13 cellular contexts compared by ENCODE assay signal in genomic region chr1:91753878-91754277, GRCh38.
DNase-seq lines count a peak whose midpoint lies in the region; ATAC-seq and TF ChIP-seq lines count a peak whose summit lies in the region.
"Had no signal": no experiment of that assay in that cellular context is flagged by ENCODE, and none has a peak within 500 bp of the region (broad histone marks: within the 10 kb centered on the region; RNA-seq: fewer than 3 reads in every experiment).

No MANE protein-coding gene starts in this region.

- peaks cover 10% of the 10 kb centered on the region for H3K79me1 ChIP-seq in mesenchymal stem cell (replicated peaks; ENCODE audit: low read length, poor library complexity, severe bottlenecking)

- H3K4me3 Mint-ChIP-seq in T-helper 17 cell (no peak overlapping the region), type B pancreatic cell (no peak overlapping the region)
- H3K4me3 Mint-ChIP-seq: IgD-negative memory B cell had no signal

- H3K14ac ChIP-seq in mesenchymal stem cell (ENCODE audit: low read length in 2 of 2), result no peak overlapping the region

- H2BK12ac ChIP-seq in mesenchymal stem cell (ENCODE audit: low read length in 2 of 2), result no peak overlapping the region

- CTCF ChIA-PET in mammary epithelial cell (lab: Charles Lee; ENCODE audit: low non-redundant PET), result no interaction called here

- no peak overlapping the region for H3K4me3 ChIP-seq in breast epithelium
- no peak overlapping the region for H3K4me3 ChIP-seq in mammary epithelial cell (replicated peaks in 1 of 3; ENCODE audit: insufficient read depth in 1 of 3, low read depth in 2 of 3, low read length in 3 of 3)
- no peak overlapping the region for H3K4me3 ChIP-seq in mesenchymal stem cell (ENCODE audit: insufficient read depth in 1 of 2, low read depth in 1 of 2, low read length in 2 of 2)
- H3K4me3 ChIP-seq: thoracic aorta had no signal

- no peak overlapping the region for H2BK15ac ChIP-seq in mesenchymal stem cell (ENCODE audit: low read depth, poor library complexity, severe bottlenecking)

- peak overlapping the region; percentile 75 to 80 for H3K27ac ChIP-seq in breast epithelium
- no peak overlapping the region for H3K27ac ChIP-seq in mammary epithelial cell (ENCODE audit: insufficient read depth, low read depth, low read length)
- no peak overlapping the region for H3K27ac ChIP-seq in mesenchymal stem cell (ENCODE audit: low read length, poor library complexity, severe bottlenecking)
- H3K27ac ChIP-seq: neutrophil, thoracic aorta had no signal

- H3K4ac ChIP-seq in mesenchymal stem cell (ENCODE audit: low read depth in 1 of 2, low read length in 2 of 2), result no peak overlapping the region

- no peak overlapping the region for H2BK5ac ChIP-seq in mesenchymal stem cell (ENCODE audit: low read depth, low read length, poor library complexity, severe bottlenecking)

- H3K27me3 Mint-ChIP-seq in T-helper 17 cell (no peaks in the 10 kb centered on the region), type B pancreatic cell (no peaks in the 10 kb centered on the region)
- H3K27me3 Mint-ChIP-seq: IgD-negative memory B cell had no signal

- no peaks in the 10 kb centered on the region for H3K27me3 ChIP-seq in breast epithelium
- peaks cover 11% of the 10 kb centered on the region for H3K27me3 ChIP-seq in mammary epithelial cell (ENCODE audit: insufficient read depth, low read length)
- H3K27me3 ChIP-seq in mesenchymal stem cell (ENCODE audit: control insufficient read depth in 1 of 2, insufficient read depth in 1 of 2, low read length in 2 of 2), result no peaks in the 10 kb centered on the region
- H3K27me3 ChIP-seq: neutrophil had no signal

- H2AK5ac ChIP-seq in mesenchymal stem cell (ENCODE audit: low read length, severe bottlenecking), result no peak overlapping the region

- H3K36me3 Mint-ChIP-seq in T-helper 17 cell (ENCODE audit: low read depth) (no peaks in the 10 kb centered on the region), type B pancreatic cell (peaks cover 7% of the 10 kb centered on the region)
- H3K36me3 Mint-ChIP-seq: IgD-negative memory B cell had no signal

- H3K27ac Mint-ChIP-seq in T-helper 17 cell, result peak overlapping the region; percentile 34
- peak overlapping the region; percentile 26 for H3K27ac Mint-ChIP-seq in type B pancreatic cell
- H3K27ac Mint-ChIP-seq: IgD-negative memory B cell had no signal

- no peak overlapping the region for H4K91ac ChIP-seq in mesenchymal stem cell (ENCODE audit: low read length)

- H2AFZ ChIP-seq in mammary epithelial cell (ENCODE audit: low read depth, low read length), result no peak overlapping the region
- no peak overlapping the region for H2AFZ ChIP-seq in mesenchymal stem cell (ENCODE audit: low read depth, low read length)

- DNase-seq in breast epithelium (ENCODE audit: low spot score in 2 of 2), result no peak
- DNase-seq in mammary epithelial cell, result no peak
- DNase-seq in T-helper 17 cell, result no peak
- DNase-seq in mesenchymal stem cell, result no peak
- no peak for DNase-seq in type B pancreatic cell (ENCODE audit: extremely low spot score, unreplicated experiment)
- DNase-seq in stimulated activated CD4-positive, alpha-beta T cell treated with anti-CD3 and anti-CD28 coated beads, Interleukin-12 subunit alpha, Interleukin-12 subunit beta, amount 100 ng/mL, for 4 hours, result no peak
- DNase-seq: DMS153, NCI-H1105 had no signal

- intact Hi-C loops in breast epithelium (cut with DNase I; ENCODE audit: low total_unique reads), result no loop called here
- intact Hi-C loops in mammary epithelial cell (cut with micrococcal nuclease), result no loop called here

- H3K9me3 ChIP-seq in breast epithelium, result no peaks in the 10 kb centered on the region
- no peaks in the 10 kb centered on the region for H3K9me3 ChIP-seq in mammary epithelial cell (replicated peaks; ENCODE audit: insufficient read depth, low read length)
- peaks cover 2% of the 10 kb centered on the region for H3K9me3 ChIP-seq in T-helper 17 cell (ENCODE audit: control insufficient read depth, low read length, poor library complexity, severe bottlenecking)
- H3K9me3 ChIP-seq in mesenchymal stem cell (ENCODE audit: control insufficient read depth, low read length), result no peaks in the 10 kb centered on the region
- H3K9me3 ChIP-seq: neutrophil, thoracic aorta had no signal

- H3K4me2 ChIP-seq in mammary epithelial cell (ENCODE audit: insufficient read depth, low read depth, low read length) (no peak overlapping the region), mesenchymal stem cell (ENCODE audit: low read length, poor library complexity, severe bottlenecking) (no peak overlapping the region)

- H3K23ac ChIP-seq in mesenchymal stem cell (ENCODE audit: low read length in 2 of 2), result no peak overlapping the region

- no peak overlapping the region for H4K8ac ChIP-seq in mesenchymal stem cell (ENCODE audit: low read length)

- no peaks in the 10 kb centered on the region for H3K79me2 ChIP-seq in mammary epithelial cell (ENCODE audit: insufficient read depth, low read length)

- H3K4me1 Mint-ChIP-seq in T-helper 17 cell, result peaks cover 21% of the 10 kb centered on the region
- H3K4me1 Mint-ChIP-seq in type B pancreatic cell (ENCODE audit: unreplicated experiment), result peaks cover 9% of the 10 kb centered on the region

- H3K9me3 Mint-ChIP-seq in type B pancreatic cell, result peaks cover 4% of the 10 kb centered on the region
- H3K9me3 Mint-ChIP-seq: IgD-negative memory B cell had no signal

- no peaks in the 10 kb centered on the region for H4K20me1 ChIP-seq in mammary epithelial cell (ENCODE audit: insufficient read depth, low read length)

- no TSS peak for BruUV-seq in mammary epithelial cell (replicated peaks; lab: Mats Ljungman, UMichigan)

- H3K9ac ChIP-seq in mammary epithelial cell (ENCODE audit: insufficient read depth, low read length), result no peak overlapping the region
- peak overlapping the region; percentile 85 for H3K9ac ChIP-seq in mesenchymal stem cell (ENCODE audit: low read length)

- WGBS in mammary epithelial cell (ENCODE audit: low coverage, missing lambda C conversion rate), result 64% methylated on average over 3 of the region's 3 CpGs
- WGBS in mesenchymal stem cell, result 100% methylated on average over 2 of the region's 3 CpGs

- H3K4me1 ChIP-seq in breast epithelium, result peaks cover 0 to 37% of the 10 kb centered on the region in 2 donors
- H3K4me1 ChIP-seq in mammary epithelial cell (ENCODE audit: insufficient read depth, low read length), result no peaks in the 10 kb centered on the region
- peaks cover 1% of the 10 kb centered on the region for H3K4me1 ChIP-seq in mesenchymal stem cell (ENCODE audit: control insufficient read depth, insufficient read depth, low read depth, low read length)

- TF ChIP-seq CTCF in breast epithelium (IDR thresholded peaks at IDR 0.05) (no peak), mammary epithelial cell (conservative IDR thresholded peaks at IDR 0.05 in 1 of 2, IDR thresholded peaks at IDR 0.05 in 1 of 2; ENCODE audit: extremely low read depth in 1 of 2, insufficient read depth in 1 of 2, low read depth in 1 of 2, low read length in 2 of 2) (no peak), type B pancreatic cell (conservative IDR thresholded peaks at IDR 0.05) (no peak)

- dilution Hi-C loops in mammary epithelial cell (cut with HindIII; ENCODE audit: low sequenced_read_pairs), result no loop called here

- in situ Hi-C loops in mammary epithelial cell (cut with MboI; ENCODE audit: low sequenced_read_pairs in 2 of 2), result no loop called here

- TF ChIP-seq POLR2A in breast epithelium (IDR thresholded peaks at IDR 0.05), result no peak

- no peak for ATAC-seq in T-helper 17 cell
- no peak for ATAC-seq in GM19328 (IDR thresholded peaks at IDR 0.05; ENCODE audit: unreplicated experiment)
- no peak for ATAC-seq in GM21529 (IDR thresholded peaks at IDR 0.05; ENCODE audit: unreplicated experiment)

- H3K36me3 ChIP-seq in breast epithelium (no peaks in the 10 kb centered on the region), mammary epithelial cell (ENCODE audit: insufficient read depth, low read length) (no peaks in the 10 kb centered on the region), mesenchymal stem cell (ENCODE audit: control insufficient read depth in 1 of 2, insufficient read depth in 2 of 2, low read depth in 1 of 2, low read length in 2 of 2) (peaks cover 3 to 74% of the 10 kb centered on the region in 2 experiments)
- H3K36me3 ChIP-seq: neutrophil, thoracic aorta had no signal

- no peak overlapping the region for H2BK120ac ChIP-seq in mesenchymal stem cell (ENCODE audit: low read depth, low read length)

- H3K18ac ChIP-seq in mesenchymal stem cell (ENCODE audit: low read depth in 1 of 2, low read length in 2 of 2), result no peak overlapping the region

Comparison
In these comparisons a context has a peak if more than half of its experiments do, and no peak if none do; other contexts are left out.
1. H3K27ac ChIP-seq: peak in breast epithelium (2 of 2); none in mammary epithelial cell (single experiment) and mesenchymal stem cell (single experiment).